9 cellular contexts compared by ENCODE assay signal in the genomic region with DNA sequence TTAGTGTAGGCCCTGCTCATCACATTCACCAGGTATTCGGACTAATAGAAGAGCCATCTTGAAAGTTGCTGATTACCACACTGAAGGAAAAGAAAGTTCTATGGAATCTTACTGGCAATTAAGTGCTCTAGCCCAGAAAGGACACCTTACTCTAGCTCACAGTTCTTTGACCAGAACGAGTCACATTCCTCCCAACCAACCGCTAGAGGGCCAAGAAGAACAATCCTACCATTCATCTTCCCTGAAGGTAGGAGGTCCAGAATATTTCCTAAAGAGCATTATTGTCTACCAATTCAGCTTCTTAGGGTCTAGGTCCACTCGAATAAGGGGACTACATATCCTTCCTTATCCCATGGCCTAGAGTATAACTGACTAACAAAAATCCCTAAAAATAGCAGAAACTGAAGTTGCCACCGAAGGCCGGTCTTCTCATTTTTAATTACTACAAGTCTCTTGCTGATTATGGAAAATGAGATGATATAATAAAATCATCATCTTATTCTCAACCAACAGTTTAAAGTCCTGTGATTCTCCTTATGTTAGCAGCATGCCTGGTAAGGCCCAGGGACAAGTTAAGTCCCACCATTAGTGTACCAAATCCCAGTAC. TPM values are rescaled to one million over a fixed set of nuclear protein-coding genes. Genes with fewer than 3 reads are reported as not detected.
DNase-seq lines count a peak whose midpoint lies in the region; ATAC-seq, FAIRE-seq and TF ChIP-seq lines count a peak whose summit lies in the region.
"Had no signal": no experiment of that assay in that cellular context is flagged by ENCODE, and none has a peak within 500 bp of the region (broad histone marks: within the 10 kb centered on the region; RNA-seq: fewer than 3 reads in every experiment).

No MANE protein-coding gene starts in this region.

- TF ChIP-seq EP300 in esophagus muscularis mucosa (IDR thresholded peaks at IDR 0.05) = no peak

- H3K4me2 ChIP-seq in neural progenitor cell = no peak overlapping the region

- H3K9ac ChIP-seq in neural progenitor cell = no peak overlapping the region

- H3K36me3 ChIP-seq in esophagus muscularis mucosa = no peaks in the 10 kb centered on the region
- no peaks in the 10 kb centered on the region for H3K36me3 ChIP-seq in neural progenitor cell

- H3K4me3 Mint-ChIP-seq in neural progenitor cell = no peak overlapping the region

- H4K20me1 ChIP-seq in neural progenitor cell (ENCODE audit: low read depth) = no peaks in the 10 kb centered on the region

- 39% methylated on average over 6 of the region's 6 CpGs for WGBS in esophagus muscularis mucosa

- no peak overlapping the region for H3K4me3 ChIP-seq in esophagus muscularis mucosa
- no peak overlapping the region for H3K4me3 ChIP-seq in neural progenitor cell

- intact Hi-C loops in esophagus muscularis mucosa (cut with DNase I) = loop anchor here (2.0 kb wide), 1 partner anchor 67 kb away; no protein-coding TSS in a partner anchor

- no peaks in the 10 kb centered on the region for H3K79me2 ChIP-seq in neural progenitor cell (ENCODE audit: low read depth)

- DNase-seq in DMS114 treated with DMSO at 0.1 percent for 48 hours (lab: John Stamatoyannopoulos, UW; ENCODE audit: unreplicated experiment) (peak; percentile 47), GM19239 (ENCODE audit: insufficient read length, low spot score) (peak; percentile 40), RCC 7860 (ENCODE audit: low spot score) (peak; percentile 30), esophagus muscularis mucosa (ENCODE audit: extremely low spot score) (no peak), neural progenitor cell (ENCODE audit: low spot score) (peak; percentile 59), islet precursor cell (no peak)
- DNase-seq in stimulated activated CD4-positive, alpha-beta T cell treated with anti-CD3 and anti-CD28 coated beads, Interleukin-4, amount 100 ng/mL, for 4 hours = no peak

- H3K27ac ChIP-seq in esophagus muscularis mucosa (replicated peaks in 1 of 4) (no peak overlapping the region), neural progenitor cell (no peak overlapping the region)

- H3K9me3 Mint-ChIP-seq in neural progenitor cell = peaks cover 6% of the 10 kb centered on the region

- peak; percentile 83 for ATAC-seq in HG03280 (IDR thresholded peaks at IDR 0.05; ENCODE audit: unreplicated experiment)

- no peak overlapping the region for H3K27ac Mint-ChIP-seq in neural progenitor cell

- H3K27me3 ChIP-seq in esophagus muscularis mucosa (no peaks in the 10 kb centered on the region), neural progenitor cell (no peaks in the 10 kb centered on the region)

- H3F3A ChIP-seq in neural progenitor cell (ENCODE audit: low read depth) = peaks cover 4% of the 10 kb centered on the region

- H2AFZ ChIP-seq in neural progenitor cell (replicated peaks) = no peak overlapping the region

- H3K36me3 Mint-ChIP-seq in neural progenitor cell = peaks cover 2% of the 10 kb centered on the region

- TF ChIP-seq POLR2A in esophagus muscularis mucosa (IDR thresholded peaks at IDR 0.05; ENCODE audit: low read depth) = no peak

- H3K4me1 Mint-ChIP-seq in neural progenitor cell = no peaks in the 10 kb centered on the region

- no peaks in the 10 kb centered on the region for H3K27me3 Mint-ChIP-seq in neural progenitor cell (ENCODE audit: insufficient read depth, low read depth)

- TF ChIP-seq CTCF in esophagus muscularis mucosa (IDR thresholded peaks at IDR 0.05) = peak; percentile 55 to 69 (median 57)
- TF ChIP-seq CTCF in neural progenitor cell (IDR thresholded peaks at IDR 0.05) = peak; percentile 76

- FAIRE-seq in GM19239 (lab: Jason Lieb, UNC) = peak; percentile 62
- FAIRE-seq in RCC 7860 (lab: Jason Lieb, UNC) = no peak

- no peaks in the 10 kb centered on the region for H3K9me3 ChIP-seq in esophagus muscularis mucosa
- no peaks in the 10 kb centered on the region for H3K9me3 ChIP-seq in neural progenitor cell (ENCODE audit: low read depth)

- no peaks in the 10 kb centered on the region for H3K4me1 ChIP-seq in esophagus muscularis mucosa
- H3K4me1 ChIP-seq in neural progenitor cell = no peaks in the 10 kb centered on the region

RNA-seq across cellular contexts. Expression of a gene that starts 2.7 kb away (rescaled TPM):
- total RNA-seq in esophagus muscularis mucosa (under 1 TPM in 1 of 4 donors, not detected in 3; 0.34 TPM), neural progenitor cell (ENCODE audit: low replicate concordance) (0.12 TPM in 1 of 2 replicates, not detected in the other)
- total RNA-seq: activated CD8-positive, alpha-beta memory T cell treated with anti-CD3 and anti-CD28 coated beads for 36 hours had no signal

Comparison
In these comparisons a context has a peak if more than half of its experiments do, and no peak if none do; other contexts are left out.
1. DNase-seq: peak in DMS114 treated with DMSO at 0.1 percent for 48 hours (single experiment), GM19239 (single experiment), RCC 7860 (single experiment) and neural progenitor cell (single experiment); none in esophagus muscularis mucosa (single experiment), islet precursor cell (single experiment) and stimulated activated CD4-positive, alpha-beta T cell treated with anti-CD3 and anti-CD28 coated beads, Interleukin-4, amount 100 ng/mL, for 4 hours (0 of 2).